24 cellular contexts compared by ENCODE assay signal in genomic region chr5:169171495-169171894, GRCh38.
"Had no signal": no experiment of that assay in that cellular context is flagged by ENCODE, and none has a peak within 500 bp of the region (broad histone marks: within the 10 kb centered on the region; RNA-seq: fewer than 3 reads in every experiment).

No MANE protein-coding gene starts in this region.

- H3K4me3 ChIP-seq: adrenal gland, esophagus muscularis mucosa, tibial nerve had no signal

- H3K4me1 ChIP-seq: adrenal gland had no signal

- H3K4me1 Mint-ChIP-seq: naive thymus-derived CD8-positive, alpha-beta T cell had no signal

- ATAC-seq: left colon; naive thymus-derived CD8-positive, alpha-beta T cell; right cardiac atrium had no signal

- H2AFZ ChIP-seq: parathyroid adenoma had no signal

- H3K27ac ChIP-seq: adrenal gland, brain microvascular endothelial cell, esophagus muscularis mucosa, parathyroid adenoma, tibial nerve had no signal

- H3K36me3 ChIP-seq: adrenal gland, brain microvascular endothelial cell, esophagus muscularis mucosa, tibial nerve had no signal

- H3K27me3 Mint-ChIP-seq: activated naive CD8-positive, alpha-beta T cell had no signal

- DNase-seq: activated CD4-positive, alpha-beta T cell treated with anti-CD3 and anti-CD28 coated beads for 4 hours; activated CD4-positive, alpha-beta T cell treated with anti-CD3 and anti-CD28 coated beads, Interleukin-2, amount 50 U/mL, for 4 hours; activated CD4-positive, CD25-positive, alpha-beta regulatory T cell; activated effector memory CD4-positive, alpha-beta T cell treated with Interleukin-2 at 50 U/mL for 16 hours; activated naive CD4-positive, alpha-beta T cell treated with Interleukin-2 at 50 U/mL for 16 hours; activated T-cell treated with anti-CD3 and anti-CD28 coated beads for 4 hours; adrenal gland; aorta; brain microvascular endothelial cell; kidney; left colon; midbrain; naive thymus-derived CD8-positive, alpha-beta T cell; nucleus accumbens; right cardiac atrium; stimulated activated CD4-positive, alpha-beta T cell treated with anti-CD3 and anti-CD28 coated beads, Interleukin-2, amount 100 ng/mL, for 48 hours; stimulated activated naive CD4-positive, alpha-beta T cell treated with Interleukin-2 at 50 U/mL for 16 hours; T-helper 1 cell had no signal

- H3K9ac ChIP-seq: parathyroid adenoma had no signal

- H3K36me3 Mint-ChIP-seq: activated naive CD8-positive, alpha-beta T cell had no signal

- H3K27ac Mint-ChIP-seq: activated naive CD8-positive, alpha-beta T cell; naive thymus-derived CD8-positive, alpha-beta T cell; T-helper 2 cell treated with Interferon-gamma antibody and Interleukin-4, amounts not matched to agents 5 μg/mL and 100 μg/mL, for 36 hours had no signal

- H3K4me3 Mint-ChIP-seq: activated naive CD8-positive, alpha-beta T cell; naive thymus-derived CD8-positive, alpha-beta T cell; neural crest cell; T-helper 2 cell treated with Interferon-gamma antibody and Interleukin-4, amounts not matched to agents 5 μg/mL and 100 μg/mL, for 36 hours had no signal

- H3K9me3 Mint-ChIP-seq: neural crest cell; T-helper 2 cell treated with Interferon-gamma antibody and Interleukin-4, amounts not matched to agents 5 μg/mL and 100 μg/mL, for 36 hours had no signal

- H3K9me3 ChIP-seq: adrenal gland, esophagus muscularis mucosa, tibial nerve had no signal

- H3K27me3 ChIP-seq: adrenal gland, brain microvascular endothelial cell, esophagus muscularis mucosa, tibial nerve had no signal
